In genomic region chr19:5960005-5961001, GRCh38 we compare ENCODE assay signal across 8 cellular contexts. TPM values are rescaled to one million over a fixed set of nuclear protein-coding genes. Genes with fewer than 3 reads are reported as not detected.
DNase-seq lines count a peak whose midpoint lies in the region; ATAC-seq and TF ChIP-seq lines count a peak whose summit lies in the region.

No MANE protein-coding gene starts in this region.

- H3K4me1 ChIP-seq in osteoblast (ENCODE audit: insufficient read depth, low read length), result peaks cover 18% of the 10 kb centered on the region

- H3K27ac Mint-ChIP-seq in endothelial cell (ENCODE audit: unreplicated experiment), result peak overlapping the region; percentile 90

- H3K4me1 Mint-ChIP-seq in endothelial cell (ENCODE audit: unreplicated experiment), result peaks cover 48% of the 10 kb centered on the region

- no peak overlapping the region for H3K27ac ChIP-seq in osteoblast (ENCODE audit: low read depth, low read length)

- no peak for TF ChIP-seq CTCF in endothelial cell (IDR thresholded peaks at IDR 0.05; ENCODE audit: unreplicated experiment)
- TF ChIP-seq CTCF in osteoblast (IDR thresholded peaks at IDR 0.05; ENCODE audit: extremely low read depth, low read depth, low read length), result no peak

- no peak overlapping the region for H3K4me2 ChIP-seq in osteoblast (ENCODE audit: insufficient read depth, low read length)

- H2AFZ ChIP-seq in osteoblast (ENCODE audit: low read length), result no peak overlapping the region

- H4K20me1 ChIP-seq in osteoblast (ENCODE audit: insufficient read depth, low read length), result peaks cover 89% of the 10 kb centered on the region

- DNase-seq in DMS79 treated with DMSO at 0.1 percent for 48 hours (lab: John Stamatoyannopoulos, UW), result peak; percentile 90
- peak; percentile 67 for DNase-seq in NCI-H69 (lab: John Stamatoyannopoulos, UW)
- DNase-seq in endothelial cell (ENCODE audit: low spot score), result no peak
- peak; percentile 60 for DNase-seq in osteoblast (ENCODE audit: insufficient read length, low spot score, missing footprints)
- DNase-seq in NCI-H526 treated with DMSO at 0.1 percent for 48 hours (lab: John Stamatoyannopoulos, UW), result no peak
- DNase-seq in NCI-H2107 treated with DMSO at 0.1 percent for 48 hours (lab: John Stamatoyannopoulos, UW; ENCODE audit: unreplicated experiment), result no peak

- H3K36me3 ChIP-seq in osteoblast (ENCODE audit: insufficient read depth, low read length), result peaks cover 5% of the 10 kb centered on the region

- peaks cover 9% of the 10 kb centered on the region for H3K27me3 Mint-ChIP-seq in endothelial cell (ENCODE audit: unreplicated experiment)

- no peak for ATAC-seq in HG02840 (IDR thresholded peaks at IDR 0.05; ENCODE audit: low FRiP score, unreplicated experiment)
- no peak for ATAC-seq in HG02852 (IDR thresholded peaks at IDR 0.05; ENCODE audit: unreplicated experiment)

- no peak overlapping the region for H3K4me3 Mint-ChIP-seq in endothelial cell (ENCODE audit: unreplicated experiment)

- H3K27me3 ChIP-seq in osteoblast (ENCODE audit: insufficient read depth, low read length), result no peaks in the 10 kb centered on the region

- no peak overlapping the region for H3K4me3 ChIP-seq in osteoblast (ENCODE audit: insufficient read depth, low read length)

- H3K9me3 Mint-ChIP-seq in endothelial cell (ENCODE audit: unreplicated experiment), result no peaks in the 10 kb centered on the region

- no peaks in the 10 kb centered on the region for H3K9me3 ChIP-seq in osteoblast (ENCODE audit: low read depth, low read length)

- peaks cover 97% of the 10 kb centered on the region for H3K79me2 ChIP-seq in osteoblast (ENCODE audit: insufficient read depth, low read length)

- H3K36me3 Mint-ChIP-seq in endothelial cell (ENCODE audit: low read depth, unreplicated experiment), result peaks cover 9% of the 10 kb centered on the region

RNA-seq across cellular contexts. Expression of gene RANBP3, which starts 17.6 kb away (rescaled TPM):
- total RNA-seq in endothelial cell (ENCODE audit: unreplicated experiment), result 69.5 TPM
- total RNA-seq in osteoblast, result 40.5 and 42.1 TPM in 2 replicates

RNA-seq across cellular contexts. Expression of gene CAPS, which starts 46.2 kb away (rescaled TPM):
- total RNA-seq in endothelial cell (ENCODE audit: unreplicated experiment), result 9.3 TPM
- total RNA-seq in osteoblast, result 10.6 and 18.1 TPM in 2 replicates

RNA-seq across cellular contexts. Expression of gene VMAC, which starts 55.6 kb away (rescaled TPM):
- total RNA-seq in endothelial cell (ENCODE audit: unreplicated experiment) (8.9 TPM), osteoblast (12.3 and 12.7 TPM in 2 replicates)

RNA-seq across cellular contexts. Expression of gene NDUFA11, which starts 56.7 kb away (rescaled TPM):
- 211 TPM for total RNA-seq in endothelial cell (ENCODE audit: unreplicated experiment)
- total RNA-seq in osteoblast, result 235 and 265 TPM in 2 replicates

Comparison
In these comparisons a context has a peak if more than half of its experiments do, and no peak if none do; other contexts are left out.
1. DNase-seq: peak in DMS79 treated with DMSO at 0.1 percent for 48 hours (single experiment), NCI-H69 (single experiment) and osteoblast (single experiment); none in endothelial cell (single experiment), NCI-H526 treated with DMSO at 0.1 percent for 48 hours (single experiment) and NCI-H2107 treated with DMSO at 0.1 percent for 48 hours (single experiment).